ENCODE assay signal across 8 cellular contexts in the genomic region with DNA sequence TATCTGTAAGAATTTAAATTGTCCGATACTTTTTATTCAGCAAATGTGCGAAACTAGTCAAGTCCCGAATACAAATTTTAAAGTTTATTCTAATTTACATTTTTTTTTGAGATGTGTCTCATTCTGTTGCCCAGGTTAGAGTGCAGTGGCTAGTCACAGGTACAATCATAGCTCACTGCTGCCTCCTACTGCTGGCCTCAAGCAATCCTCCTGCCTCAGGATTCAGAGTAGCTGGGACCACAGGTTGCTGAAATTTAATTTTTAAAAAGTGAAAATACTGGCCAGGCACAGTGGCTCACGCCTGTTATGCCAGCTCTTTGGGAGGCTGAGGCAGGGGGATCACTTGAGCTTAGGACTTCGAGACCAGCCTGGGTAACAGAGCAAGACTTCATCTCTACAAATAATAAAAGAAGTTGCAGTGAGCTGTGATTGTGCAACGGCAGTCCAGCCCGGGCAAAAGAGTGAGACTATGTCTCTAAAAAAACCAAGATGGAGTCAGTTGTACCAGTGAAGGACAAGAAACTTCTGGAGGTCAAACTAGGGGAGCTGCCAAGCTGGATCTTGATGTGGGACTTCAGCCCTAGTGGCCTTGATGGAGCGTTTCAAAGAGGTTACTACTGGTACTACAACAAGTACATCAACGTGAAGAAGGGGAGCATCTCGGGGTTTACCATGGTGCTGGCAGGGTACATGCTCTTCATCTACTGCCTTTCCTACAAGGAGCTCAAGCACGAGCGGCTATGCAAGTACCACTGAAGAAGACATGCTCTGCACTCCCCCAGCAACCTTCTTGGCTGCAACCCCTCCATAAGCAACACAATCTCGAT. TPM values are rescaled to one million over a fixed set of nuclear protein-coding genes. Genes with fewer than 3 reads are reported as not detected.
DNase-seq lines count a peak whose midpoint lies in the region; ATAC-seq and TF ChIP-seq lines count a peak whose summit lies in the region.

No MANE protein-coding gene starts in this region.

- H3K4me1 Mint-ChIP-seq in activated T-helper 1 cell treated with anti-CD3 and anti-CD28 coated beads, Interleukin-12 subunit alpha, Interleukin-12 subunit beta, Interleukin-2, Interleukin-4 antibody, amounts not matched to agents 30 ng/mL and 10 ng/mL and 1 ng/mL, durations not matched to agents 14 hours and 24 hours and 36 hours (ENCODE audit: low read depth), result peaks cover 30% of the 10 kb centered on the region

- no peaks in the 10 kb centered on the region for H3K4me1 ChIP-seq in right cardiac atrium (ENCODE audit: control insufficient read depth, insufficient read depth, low read length)

- CTCF ChIA-PET in GM10248 (lab: Yijun Ruan, JAX), result interaction anchor here (0.6 to 5.9 kb wide), 13 partner anchors 8 to 344 kb away, joined by 3 to 96 read pairs (median 4); no protein-coding TSS in a partner anchor

- H3K27me3 Mint-ChIP-seq in activated T-helper 1 cell treated with anti-CD3 and anti-CD28 coated beads, Interleukin-12 subunit alpha, Interleukin-12 subunit beta, Interleukin-2, Interleukin-4 antibody, amounts not matched to agents 30 ng/mL and 10 ng/mL and 1 ng/mL, durations not matched to agents 14 hours and 24 hours and 36 hours (ENCODE audit: insufficient read depth), result no peaks in the 10 kb centered on the region

- H3K27me3 ChIP-seq in right cardiac atrium (ENCODE audit: control insufficient read depth, insufficient read depth), result no peaks in the 10 kb centered on the region

- TF ChIP-seq CTCF in GM10248 (IDR thresholded peaks at IDR 0.05; ENCODE audit: control extremely low read depth, extremely low read depth, low read depth, missing control alignments), result peak; percentile 71

- peak; percentile 44 to 56 for ATAC-seq in right cardiac atrium
- no peak for ATAC-seq in GM21737 (IDR thresholded peaks at IDR 0.05; ENCODE audit: unreplicated experiment)
- no peak for ATAC-seq in HG03521 (IDR thresholded peaks at IDR 0.05; ENCODE audit: unreplicated experiment)

- H3K9me3 ChIP-seq in right cardiac atrium (ENCODE audit: control insufficient read depth, low read length), result no peaks in the 10 kb centered on the region

- H3K4me3 ChIP-seq in right cardiac atrium (ENCODE audit: low read length), result no peak overlapping the region

- WGBS in right cardiac atrium, result 91% methylated on average over 13 of the region's 13 CpGs

- H3K9me3 Mint-ChIP-seq in activated T-helper 1 cell treated with anti-CD3 and anti-CD28 coated beads, Interleukin-12 subunit alpha, Interleukin-12 subunit beta, Interleukin-2, Interleukin-4 antibody, amounts not matched to agents 30 ng/mL and 10 ng/mL and 1 ng/mL, durations not matched to agents 14 hours and 24 hours and 36 hours, result no peaks in the 10 kb centered on the region

- POLR2A ChIA-PET in GM10248 (lab: Yijun Ruan, JAX), result interaction anchor here (0.6 to 1.3 kb wide), 3 partner anchors 14 to 538 kb away, joined by 3 to 8 read pairs (median 3); a partner anchor contains a TSS

- H3K4me3 Mint-ChIP-seq in activated T-helper 1 cell treated with anti-CD3 and anti-CD28 coated beads, Interleukin-12 subunit alpha, Interleukin-12 subunit beta, Interleukin-2, Interleukin-4 antibody, amounts not matched to agents 30 ng/mL and 10 ng/mL and 1 ng/mL, durations not matched to agents 14 hours and 24 hours and 36 hours, result no peak overlapping the region

- H3K36me3 Mint-ChIP-seq in activated T-helper 1 cell treated with anti-CD3 and anti-CD28 coated beads, Interleukin-12 subunit alpha, Interleukin-12 subunit beta, Interleukin-2, Interleukin-4 antibody, amounts not matched to agents 30 ng/mL and 10 ng/mL and 1 ng/mL, durations not matched to agents 14 hours and 24 hours and 36 hours (ENCODE audit: low read depth), result peaks cover 31% of the 10 kb centered on the region

- no peak overlapping the region for H3K27ac ChIP-seq in right cardiac atrium (ENCODE audit: low read length)

- no peak for DNase-seq in GM10248 (ENCODE audit: extremely low spot score)
- peak; percentile 50 for DNase-seq in NOMO-1 treated with DMSO at 0.1 percent for 48 hours (lab: John Stamatoyannopoulos, UW; ENCODE audit: unreplicated experiment)
- peak; percentile 53 for DNase-seq in activated T-helper 1 cell treated with anti-CD3 and anti-CD28 coated beads, Interleukin-12 subunit alpha, Interleukin-12 subunit beta, Interleukin-2, Interleukin-4 antibody, amounts not matched to agents 30 ng/mL and 10 ng/mL and 1 ng/mL, durations not matched to agents 14 hours and 24 hours and 36 hours (ENCODE audit: low spot score)
- peak in 1 of 3 donors; percentile 57 for DNase-seq in right cardiac atrium
- peak in 5 of 6 experiments; percentile 15 to 40 (median 28) for DNase-seq in stimulated activated naive CD4-positive, alpha-beta T cell (lab: John Stamatoyannopoulos, UW)
- DNase-seq in NCI-H774 (lab: John Stamatoyannopoulos, UW), result no peak

- intact Hi-C loops in activated T-helper 1 cell treated with anti-CD3 and anti-CD28 coated beads, Interleukin-12 subunit alpha, Interleukin-12 subunit beta, Interleukin-2, Interleukin-4 antibody, amounts not matched to agents 30 ng/mL and 10 ng/mL and 1 ng/mL, durations not matched to agents 14 hours and 24 hours and 36 hours (cut with micrococcal nuclease), result loop anchor here (1.0 to 10.0 kb wide), 4 partner anchors 71 to 466 kb away; a partner anchor contains a TSS
- intact Hi-C loops in right cardiac atrium (cut with DNase I), result loop anchor here in 2 of 4 donors (5.0 to 10.0 kb wide), 2 partner anchors 69 to 176 kb away; no protein-coding TSS in a partner anchor

- H3K27ac Mint-ChIP-seq in activated T-helper 1 cell treated with anti-CD3 and anti-CD28 coated beads, Interleukin-12 subunit alpha, Interleukin-12 subunit beta, Interleukin-2, Interleukin-4 antibody, amounts not matched to agents 30 ng/mL and 10 ng/mL and 1 ng/mL, durations not matched to agents 14 hours and 24 hours and 36 hours, result no peak overlapping the region

RNA-seq across cellular contexts. Expression of a gene that starts 5.6 kb away (rescaled TPM):
- 33.3 and 36.5 TPM in 2 replicates for total RNA-seq in activated T-helper 1 cell treated with anti-CD3 and anti-CD28 coated beads, Interleukin-12 subunit alpha, Interleukin-12 subunit beta, Interleukin-2, Interleukin-4 antibody, amounts not matched to agents 30 ng/mL and 10 ng/mL and 1 ng/mL, durations not matched to agents 14 hours and 24 hours and 36 hours
- total RNA-seq in right cardiac atrium, result 1 to 10 TPM; 7.2 to 9.0 (median 8.2) TPM
- 5.4 TPM for polyA plus RNA-seq in right cardiac atrium

RNA-seq across cellular contexts. Expression of a gene that starts 14.8 kb away (rescaled TPM):
- total RNA-seq in activated T-helper 1 cell treated with anti-CD3 and anti-CD28 coated beads, Interleukin-12 subunit alpha, Interleukin-12 subunit beta, Interleukin-2, Interleukin-4 antibody, amounts not matched to agents 30 ng/mL and 10 ng/mL and 1 ng/mL, durations not matched to agents 14 hours and 24 hours and 36 hours, result 920 and 926 TPM in 2 replicates
- total RNA-seq in right cardiac atrium, result 100 to 1,000 TPM; 366 to 573 (median 420) TPM
- polyA plus RNA-seq in right cardiac atrium, result 312 TPM

RNA-seq across cellular contexts. Expression of a gene that starts 15.5 kb away (rescaled TPM):
- 42.4 and 46.4 TPM in 2 replicates for total RNA-seq in activated T-helper 1 cell treated with anti-CD3 and anti-CD28 coated beads, Interleukin-12 subunit alpha, Interleukin-12 subunit beta, Interleukin-2, Interleukin-4 antibody, amounts not matched to agents 30 ng/mL and 10 ng/mL and 1 ng/mL, durations not matched to agents 14 hours and 24 hours and 36 hours
- 10 to 100 TPM; 16.3 to 23.3 (median 19.4) TPM for total RNA-seq in right cardiac atrium
- polyA plus RNA-seq in right cardiac atrium, result 15.6 TPM

RNA-seq across cellular contexts. Expression of a gene that starts 42.3 kb away (rescaled TPM):
- total RNA-seq in activated T-helper 1 cell treated with anti-CD3 and anti-CD28 coated beads, Interleukin-12 subunit alpha, Interleukin-12 subunit beta, Interleukin-2, Interleukin-4 antibody, amounts not matched to agents 30 ng/mL and 10 ng/mL and 1 ng/mL, durations not matched to agents 14 hours and 24 hours and 36 hours, result 0.26 and 0.37 TPM in 2 replicates
- 1 to 10 TPM; 1.9 to 6.6 (median 5.3) TPM for total RNA-seq in right cardiac atrium
- 2.5 TPM for polyA plus RNA-seq in right cardiac atrium

Comparison
In these comparisons a context has a peak if more than half of its experiments do, and no peak if none do; other contexts are left out.
1. DNase-seq: peak in NOMO-1 treated with DMSO at 0.1 percent for 48 hours (single experiment), activated T-helper 1 cell treated with anti-CD3 and anti-CD28 coated beads, Interleukin-12 subunit alpha, Interleukin-12 subunit beta, Interleukin-2, Interleukin-4 antibody, amounts not matched to agents 30 ng/mL and 10 ng/mL and 1 ng/mL, durations not matched to agents 14 hours and 24 hours and 36 hours (single experiment) and stimulated activated naive CD4-positive, alpha-beta T cell (5 of 6); none in GM10248 (single experiment) and NCI-H774 (single experiment).
2. ATAC-seq: peak in right cardiac atrium (2 of 2); none in GM21737 (single experiment) and HG03521 (single experiment).